1 cellular context compared by ENCODE assay signal in the genomic region with DNA sequence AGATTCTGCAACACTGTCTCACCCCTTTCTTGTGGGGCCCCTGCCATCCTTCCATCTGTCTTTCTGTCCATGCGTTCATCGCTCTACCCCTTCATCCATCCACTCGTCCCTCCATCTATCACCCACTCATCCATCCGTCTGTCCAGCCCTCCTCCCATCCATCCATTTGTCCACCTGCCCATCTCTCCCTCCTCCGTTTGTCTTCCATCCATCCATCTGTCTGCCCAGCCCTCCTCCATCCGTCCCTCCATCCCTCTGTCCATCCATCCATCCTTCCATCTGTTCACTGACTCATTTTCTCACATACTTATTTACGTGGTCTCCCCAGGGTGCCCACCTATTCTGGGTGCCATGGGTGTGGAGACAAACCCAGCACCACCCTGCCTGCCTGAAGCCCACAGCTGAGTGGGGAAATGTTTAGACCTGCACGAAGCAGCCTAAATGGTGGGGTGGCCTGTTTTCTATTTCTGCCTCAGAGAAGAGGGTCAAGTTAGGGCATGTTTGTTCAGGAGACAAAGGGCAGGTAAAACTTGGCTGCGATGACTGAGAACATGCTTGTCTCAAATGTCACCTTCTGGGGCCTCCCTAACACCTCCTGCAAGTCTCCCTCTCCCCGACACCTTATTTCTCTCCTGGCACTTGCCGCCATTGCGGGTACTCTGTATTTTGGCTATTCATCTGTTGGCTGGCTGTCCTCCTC.
TF ChIP-seq lines count a peak whose summit lies in the region.

No MANE protein-coding gene starts in this region.

TF ChIP-seq in HepG2, 621 proteins besides CTCF, POLR2A, EP300 and RAD21:
- TF ChIP-seq SOX6 (IDR thresholded peaks at IDR 0.05), result no peak
- TF ChIP-seq SOX6 (CRISPR knock-in tag; IDR thresholded peaks at IDR 0.05), result 0 out of 2 replicates have a peak, but pooled peaks have one; percentile 26
- TF ChIP-seq RXRB (CRISPR knock-in tag; IDR thresholded peaks at IDR 0.05; ENCODE audit: borderline replicate concordance), result peak; percentile 54; the same call in 1 of the 2 replicates
- TF ChIP-seq RARA (CRISPR knock-in tag; IDR thresholded peaks at IDR 0.05), result peak; percentile 63; the same call in 1 of the 2 replicates
- no peak for TF ChIP-seq SOX13 (IDR thresholded peaks at IDR 0.05)
- 0 out of 4 replicates have a peak, but pooled peaks of 1 of the 2 experiments have one; percentile 13 for TF ChIP-seq SOX13 (CRISPR knock-in tag; conservative IDR thresholded peaks at IDR 0.05 in 1 of 2, IDR thresholded peaks at IDR 0.05 in 1 of 2)
- no peak for TF ChIP-seq PHF20 (CRISPR knock-in tag; IDR thresholded peaks at IDR 0.05)
TF ChIP-seq in HepG2: peak in this region for 4.
